ENCODE assay signal across 23 cellular contexts in the genomic region with DNA sequence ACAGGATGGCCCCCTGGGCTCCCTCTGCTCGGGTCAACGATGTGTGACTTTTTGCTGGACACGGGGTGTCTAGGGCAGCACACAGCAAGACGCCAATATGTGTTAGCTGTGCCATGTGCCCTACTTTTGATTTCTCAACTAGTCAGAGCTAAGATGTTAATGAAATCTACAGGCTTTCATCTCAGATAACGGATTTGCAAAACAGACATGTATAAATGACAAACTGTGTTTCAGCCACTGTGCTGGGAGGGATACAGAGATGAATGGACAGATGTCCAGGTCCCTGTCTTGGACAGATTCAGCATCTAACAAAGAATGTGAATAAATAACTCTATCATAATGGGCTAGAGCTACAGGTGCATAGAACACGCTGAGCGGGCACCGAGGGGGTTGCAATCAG.
A peak's percentile ranks its signal among the peaks of the same experiment; 100 is the strongest.
DNase-seq lines count a peak whose midpoint lies in the region; ATAC-seq and TF ChIP-seq lines count a peak whose summit lies in the region.
"Had no signal": no experiment of that assay in that cellular context is flagged by ENCODE, and none has a peak within 500 bp of the region (broad histone marks: within the 10 kb centered on the region; RNA-seq: fewer than 3 reads in every experiment).

No MANE protein-coding gene starts in this region.

- no peaks in the 10 kb centered on the region for H3K27me3 Mint-ChIP-seq in chondrocyte (ENCODE audit: low read depth)
- H3K27me3 Mint-ChIP-seq in progenitor cell of endocrine pancreas = peaks cover 12% of the 10 kb centered on the region
- H3K27me3 Mint-ChIP-seq: CD4-positive, alpha-beta memory T cell; IgD-negative memory B cell had no signal

- H3K27ac Mint-ChIP-seq in chondrocyte (ENCODE audit: unreplicated experiment) (peak overlapping the region; percentile 25), progenitor cell of endocrine pancreas (peak overlapping the region; percentile 41)
- H3K27ac Mint-ChIP-seq: CD4-positive, alpha-beta memory T cell; GM23338; HFFc6; IgD-negative memory B cell had no signal

- TF ChIP-seq CTCF in left ventricle myocardium inferior (IDR thresholded peaks at IDR 0.05; ENCODE audit: borderline replicate concordance) = no peak
- TF ChIP-seq CTCF in chondrocyte (IDR thresholded peaks at IDR 0.05) = no peak
- TF ChIP-seq CTCF in progenitor cell of endocrine pancreas (IDR thresholded peaks at IDR 0.05; ENCODE audit: unreplicated experiment) = no peak

- no peaks in the 10 kb centered on the region for H3K27me3 ChIP-seq in left ventricle myocardium inferior (ENCODE audit: low read depth)

- H3K4me3 Mint-ChIP-seq in chondrocyte (ENCODE audit: unreplicated experiment) = no peak overlapping the region
- no peak overlapping the region for H3K4me3 Mint-ChIP-seq in progenitor cell of endocrine pancreas (ENCODE audit: low read depth)
- H3K4me3 Mint-ChIP-seq: CD4-positive, alpha-beta memory T cell; GM23338; HFFc6; IgD-negative memory B cell had no signal

- H3K4me1 Mint-ChIP-seq in chondrocyte (ENCODE audit: low read depth) = peaks cover 63% of the 10 kb centered on the region
- peaks cover 4% of the 10 kb centered on the region for H3K4me1 Mint-ChIP-seq in progenitor cell of endocrine pancreas (ENCODE audit: low read depth)
- H3K4me1 Mint-ChIP-seq: CD4-positive, alpha-beta memory T cell had no signal

- no peak for ATAC-seq in left cardiac atrium
- ATAC-seq: PC-3 had no signal

- H3K9me3 Mint-ChIP-seq in chondrocyte (ENCODE audit: low read depth) = no peaks in the 10 kb centered on the region
- no peaks in the 10 kb centered on the region for H3K9me3 Mint-ChIP-seq in progenitor cell of endocrine pancreas (ENCODE audit: low read depth)
- H3K9me3 Mint-ChIP-seq: CD4-positive, alpha-beta memory T cell; GM23338; HFFc6 had no signal

- DNase-seq in left ventricle myocardium inferior (no peak), left cardiac atrium (no peak), chondrocyte (ENCODE audit: low spot score) (no peak), progenitor cell of endocrine pancreas (ENCODE audit: low spot score, unreplicated experiment) (no peak), NCI-H2171 treated with DMSO at 0.1 percent for 48 hours (lab: John Stamatoyannopoulos, UW) (no peak), medulla oblongata (ENCODE audit: extremely low spot score) (no peak), AG20443 (ENCODE audit: low spot score) (no peak), NCI-H1436 (lab: John Stamatoyannopoulos, UW) (no peak)
- DNase-seq: AML-193; CD4-positive, alpha-beta memory T cell; COR-L47; HFFc6; MM.1S; NCI-H1417 treated with DMSO at 0.1 percent for 48 hours; NCI-H2081 treated with DMSO at 0.1 percent for 48 hours; NCI-H2171; NCI-H524; NCI-H748 treated with DMSO at 0.1 percent for 48 hours; PC-3 had no signal

- intact Hi-C loops in left ventricle myocardium inferior (cut with micrococcal nuclease) = no loop called here
- intact Hi-C loops in left cardiac atrium (cut with DNase I) = no loop called here

- H3K36me3 Mint-ChIP-seq in chondrocyte (ENCODE audit: low read depth) = no peaks in the 10 kb centered on the region
- H3K36me3 Mint-ChIP-seq in progenitor cell of endocrine pancreas (ENCODE audit: insufficient read depth) = no peaks in the 10 kb centered on the region

- H3K9me3 ChIP-seq in left ventricle myocardium inferior (replicated peaks) = no peaks in the 10 kb centered on the region
- H3K9me3 ChIP-seq: HAP-1 had no signal

- H3K4me3 ChIP-seq in left ventricle myocardium inferior = no peak overlapping the region
- H3K4me3 ChIP-seq: GM23338, HAP-1 had no signal

- no peaks in the 10 kb centered on the region for H3K36me3 ChIP-seq in left ventricle myocardium inferior
- H3K36me3 ChIP-seq: HAP-1 had no signal

- peaks cover 32% of the 10 kb centered on the region for H3K4me1 ChIP-seq in left ventricle myocardium inferior

- H3K27ac ChIP-seq in left ventricle myocardium inferior (replicated peaks) = peak overlapping the region; percentile 59
- H3K27ac ChIP-seq: KMS-11 had no signal
